26 cellular contexts compared by ENCODE assay signal in genomic region chr2:102399499-102400141, GRCh38. TPM values are rescaled to one million over a fixed set of nuclear protein-coding genes. Genes with fewer than 3 reads are reported as not detected.
DNase-seq lines count a peak whose midpoint lies in the region; ATAC-seq, FAIRE-seq and TF ChIP-seq lines count a peak whose summit lies in the region.
"Had no signal": no experiment of that assay in that cellular context is flagged by ENCODE, and none has a peak within 500 bp of the region (broad histone marks: within the 10 kb centered on the region; RNA-seq: fewer than 3 reads in every experiment).

No MANE protein-coding gene starts in this region.

- H3K27ac ChIP-seq in K562 (ENCODE audit: extremely low read depth, low read depth, low read length), result no peak overlapping the region
- H3K27ac ChIP-seq: A549; BLaER1 treated with 17β-estradiol and CSF1 and Interleukin-3, amounts not matched to agents 10 nM and 100 nM; KMS-11 had no signal

- POLR2A ChIA-PET in activated naive CD8-positive, alpha-beta T cell treated with anti-CD3 and anti-CD28 coated beads, Interleukin-2, amount 10 ng/mL, durations not matched to agents 7 days and 5 days (lab: Charles Lee), result no interaction called here
- POLR2A ChIA-PET in K562 (lab: Yijun Ruan, JAX), result interaction anchor here (0.7 to 1.6 kb wide), 2 partner anchors 11 to 17 kb away, joined by 3 to 4 read pairs; no protein-coding TSS in a partner anchor

- intact Hi-C loops in K562 (cut with micrococcal nuclease), result no loop called here
- intact Hi-C loops in natural killer cell (cut with micrococcal nuclease), result no loop called here

- no peak for TF ChIP-seq EP300 in K562 (IDR thresholded peaks at IDR 0.05; ENCODE audit: low read length)

- H3K36me3 ChIP-seq in K562 (ENCODE audit: control insufficient read depth, insufficient read depth, low read length) (no peaks in the 10 kb centered on the region), HAP-1 (replicated peaks) (no peaks in the 10 kb centered on the region)
- H3K36me3 ChIP-seq: BLaER1 treated with 17β-estradiol and CSF1 and Interleukin-3, amounts not matched to agents 10 nM and 100 nM had no signal

- in situ Hi-C loops in K562 (cut with MboI) (no loop called here), HAP-1 (cut with MboI; ENCODE audit: low sequenced_read_pairs) (no loop called here)

- no peak for DNase-seq in activated naive CD8-positive, alpha-beta T cell treated with anti-CD3 and anti-CD28 coated beads, Interleukin-2, amount 10 ng/mL, durations not matched to agents 7 days and 5 days
- no peak for DNase-seq in activated naive CD8-positive, alpha-beta T cell treated with anti-CD3 and anti-CD28 coated beads for 36 hours
- no peak for DNase-seq in K562 (ENCODE audit: extremely low read depth in 1 of 4, low spot score in 3 of 4)
- no peak for DNase-seq in natural killer cell
- DNase-seq in GM19240 (ENCODE audit: insufficient read length, low spot score), result no peak
- no peak for DNase-seq in effector CD8-positive, alpha-beta T cell (lab: John Stamatoyannopoulos, UW)
- DNase-seq in HAP-1 (ENCODE audit: low spot score in 2 of 2), result no peak
- no peak for DNase-seq in D721Med (ENCODE audit: insufficient read length, low spot score)
- DNase-seq: DND-41, HFFc6, NCI-H1048, NCI-H1436 treated with DMSO at 0.1 percent for 48 hours, NCI-H2081, NCI-H510A, NCI-H82, RPMI8226, SIG-M5 had no signal

- CTCF ChIA-PET in K562 (lab: Yijun Ruan, JAX; ENCODE audit: low intra/inter-chr PET ratio), result interaction anchor here (0.6 kb wide), 1 partner anchor 17 kb away, joined by 3 read pairs; no protein-coding TSS in a partner anchor

- ATAC-seq in activated naive CD8-positive, alpha-beta T cell treated with anti-CD3 and anti-CD28 coated beads, Interleukin-2, amount 10 ng/mL, durations not matched to agents 7 days and 5 days (ENCODE audit: low read depth), result peak; percentile 58
- ATAC-seq in K562 (peak; percentile 31; the same call in 2 of the 3 replicates), natural killer cell (peak; percentile 77 to 87 (median 81))
- ATAC-seq: A549, HepG2 had no signal

- TF ChIP-seq RAD21 in K562 (CRISPR knock-in tag; conservative IDR thresholded peaks at IDR 0.05 in 1 of 2, IDR thresholded peaks at IDR 0.05 in 1 of 2), result no peak

- FAIRE-seq in K562 (lab: Jason Lieb, UNC) (no peak), D721Med (lab: Jason Lieb, UNC) (no peak)
- FAIRE-seq: A549, G401.6, GM12891, GM18507, HepG2 had no signal

- peaks cover 38% of the 10 kb centered on the region for H3K36me3 Mint-ChIP-seq in activated naive CD8-positive, alpha-beta T cell treated with anti-CD3 and anti-CD28 coated beads, Interleukin-2, amount 10 ng/mL, durations not matched to agents 7 days and 5 days
- peaks cover 2% of the 10 kb centered on the region for H3K36me3 Mint-ChIP-seq in activated naive CD8-positive, alpha-beta T cell treated with anti-CD3 and anti-CD28 coated beads for 36 hours
- H3K36me3 Mint-ChIP-seq in natural killer cell, result no peaks in the 10 kb centered on the region

- no peak for TF ChIP-seq POLR2A in K562 (conservative IDR thresholded peaks at IDR 0.05)

- WGBS in K562 (ENCODE audit: insufficient coverage, low coverage, missing lambda C conversion rate), result 40% methylated on average over 7 of the region's 7 CpGs

- H3K4me1 Mint-ChIP-seq in activated naive CD8-positive, alpha-beta T cell treated with anti-CD3 and anti-CD28 coated beads, Interleukin-2, amount 10 ng/mL, durations not matched to agents 7 days and 5 days, result peaks cover 27% of the 10 kb centered on the region
- H3K4me1 Mint-ChIP-seq in activated naive CD8-positive, alpha-beta T cell treated with anti-CD3 and anti-CD28 coated beads for 36 hours, result peaks cover 9% of the 10 kb centered on the region
- H3K4me1 Mint-ChIP-seq in natural killer cell, result peaks cover 32 to 41% of the 10 kb centered on the region in 2 donors

- H3K4me3 ChIP-seq in K562 (no peak overlapping the region), HAP-1 (no peak overlapping the region)
- H3K4me3 ChIP-seq: A549; BLaER1 treated with 17β-estradiol and CSF1 and Interleukin-3, amounts not matched to agents 10 nM and 100 nM had no signal

- H3K27me3 ChIP-seq in K562 (ENCODE audit: control insufficient read depth in 2 of 2, insufficient read depth in 2 of 2, low read length in 2 of 2) (no peaks in the 10 kb centered on the region), HAP-1 (ENCODE audit: low read depth) (no peaks in the 10 kb centered on the region)
- H3K27me3 ChIP-seq: BLaER1 treated with 17β-estradiol and CSF1 and Interleukin-3, amounts not matched to agents 10 nM and 100 nM had no signal

- BruUV-seq in K562 (replicated peaks; lab: Mats Ljungman, UMichigan), result no TSS peak

- no peaks in the 10 kb centered on the region for H3K9me1 ChIP-seq in K562 (ENCODE audit: control insufficient read depth, insufficient read depth, low read length)

- H3K4me1 ChIP-seq in K562 (replicated peaks in 1 of 2; ENCODE audit: control insufficient read depth in 2 of 2, insufficient read depth in 2 of 2, low read length in 2 of 2) (no peaks in the 10 kb centered on the region; a peak in 1 of 5 replicates), HAP-1 (no peaks in the 10 kb centered on the region)
- H3K4me1 ChIP-seq: A549; BLaER1 treated with 17β-estradiol and CSF1 and Interleukin-3, amounts not matched to agents 10 nM and 100 nM had no signal

- H3K9ac ChIP-seq in K562 (ENCODE audit: insufficient read depth in 1 of 2, low read depth in 2 of 2, low read length in 2 of 2), result no peak overlapping the region
- H3K9ac ChIP-seq: BLaER1 treated with 17β-estradiol and CSF1 and Interleukin-3, amounts not matched to agents 10 nM and 100 nM; KMS-11 had no signal

- H3K9me3 ChIP-seq in K562 (replicated peaks; ENCODE audit: control insufficient read depth, insufficient read depth, low read depth, low read length) (no peaks in the 10 kb centered on the region), HAP-1 (no peaks in the 10 kb centered on the region)
- H3K9me3 ChIP-seq: A549; BLaER1 treated with 17β-estradiol and CSF1 and Interleukin-3, amounts not matched to agents 10 nM and 100 nM had no signal

- no peak overlapping the region for H3K27ac Mint-ChIP-seq in activated naive CD8-positive, alpha-beta T cell treated with anti-CD3 and anti-CD28 coated beads, Interleukin-2, amount 10 ng/mL, durations not matched to agents 7 days and 5 days
- H3K27ac Mint-ChIP-seq in activated naive CD8-positive, alpha-beta T cell treated with anti-CD3 and anti-CD28 coated beads for 36 hours, result no peak overlapping the region
- peak overlapping the region; percentile 69 to 78 for H3K27ac Mint-ChIP-seq in natural killer cell
- H3K27ac Mint-ChIP-seq: HFFc6 had no signal

- H4K20me1 ChIP-seq in K562 (replicated peaks; ENCODE audit: control insufficient read depth, insufficient read depth, low read length), result no peaks in the 10 kb centered on the region
- H4K20me1 ChIP-seq: BLaER1 treated with 17β-estradiol and CSF1 and Interleukin-3, amounts not matched to agents 10 nM and 100 nM had no signal

- no peak for TF ChIP-seq CTCF in K562 (IDR thresholded peaks at IDR 0.05 in 2 of 3, conservative IDR thresholded peaks at IDR 0.05 in 1 of 3; ENCODE audit: insufficient read depth in 2 of 3, low read depth in 1 of 3, low read length in 3 of 3)
- no peak for TF ChIP-seq CTCF in natural killer cell (IDR thresholded peaks at IDR 0.05)
- no peak for TF ChIP-seq CTCF in D721Med (IDR thresholded peaks at IDR 0.05; ENCODE audit: insufficient read depth, missing control alignments)

- no peaks in the 10 kb centered on the region for H3K79me2 ChIP-seq in K562 (ENCODE audit: control insufficient read depth, insufficient read depth, low read length)

- no peak overlapping the region for H3K4me2 ChIP-seq in K562 (ENCODE audit: insufficient read depth, low read length)
- H3K4me2 ChIP-seq: A549; BLaER1 treated with 17β-estradiol and CSF1 and Interleukin-3, amounts not matched to agents 10 nM and 100 nM; KMS-11 had no signal

- peaks cover 1% of the 10 kb centered on the region for H3K9me3 Mint-ChIP-seq in activated naive CD8-positive, alpha-beta T cell treated with anti-CD3 and anti-CD28 coated beads, Interleukin-2, amount 10 ng/mL, durations not matched to agents 7 days and 5 days
- H3K9me3 Mint-ChIP-seq in activated naive CD8-positive, alpha-beta T cell treated with anti-CD3 and anti-CD28 coated beads for 36 hours, result no peaks in the 10 kb centered on the region
- H3K9me3 Mint-ChIP-seq in natural killer cell, result no peaks in the 10 kb centered on the region
- H3K9me3 Mint-ChIP-seq: HFFc6 had no signal

- H3K4me3 Mint-ChIP-seq in activated naive CD8-positive, alpha-beta T cell treated with anti-CD3 and anti-CD28 coated beads, Interleukin-2, amount 10 ng/mL, durations not matched to agents 7 days and 5 days, result no peak overlapping the region
- no peak overlapping the region for H3K4me3 Mint-ChIP-seq in activated naive CD8-positive, alpha-beta T cell treated with anti-CD3 and anti-CD28 coated beads for 36 hours
- peak overlapping the region; percentile 35 for H3K4me3 Mint-ChIP-seq in natural killer cell
- H3K4me3 Mint-ChIP-seq: HFFc6 had no signal

- no peak overlapping the region for H2AFZ ChIP-seq in K562 (ENCODE audit: low read depth, low read length)

- H3K27me3 Mint-ChIP-seq in activated naive CD8-positive, alpha-beta T cell treated with anti-CD3 and anti-CD28 coated beads, Interleukin-2, amount 10 ng/mL, durations not matched to agents 7 days and 5 days, result no peaks in the 10 kb centered on the region
- H3K27me3 Mint-ChIP-seq in activated naive CD8-positive, alpha-beta T cell treated with anti-CD3 and anti-CD28 coated beads for 36 hours, result no peaks in the 10 kb centered on the region
- no peaks in the 10 kb centered on the region for H3K27me3 Mint-ChIP-seq in natural killer cell (ENCODE audit: low read depth in 2 of 2)

RNA-seq across cellular contexts. Expression of gene IL18RAP, which starts 23.3 kb away (rescaled TPM):
- total RNA-seq in activated naive CD8-positive, alpha-beta T cell treated with anti-CD3 and anti-CD28 coated beads, Interleukin-2, amount 10 ng/mL, durations not matched to agents 7 days and 5 days, result 10 to 100 TPM; 16.7 to 16.8 TPM
- 1 to 10 TPM; 5.3 to 5.5 TPM for total RNA-seq in activated naive CD8-positive, alpha-beta T cell treated with anti-CD3 and anti-CD28 coated beads for 36 hours
- 1.9 and 2.4 TPM in 2 replicates for total RNA-seq in K562 (2011; cell fraction: chromatin; rRNA removed; ENCODE audit: low replicate concordance)
- total RNA-seq in K562 (2011; cell fraction: nucleolus; rRNA removed), result 0.50 and 0.92 TPM in 2 replicates
- 0.46 and 1.3 TPM in 2 replicates for total RNA-seq in K562 (2011; cell fraction: nucleoplasm; rRNA removed)
- total RNA-seq in K562 (2014; rRNA removed) (4.9 and 5.2 TPM in 2 replicates), K562 (2014; rRNA removed; fragmentation: Illumina TruSeq; extraction: Trizol) (6.5 and 7.8 TPM in 2 replicates), K562 (2015; rRNA removed; fragmentation: Illumina TruSeq; extraction: Trizol) (18.6 and 20.5 TPM in 2 replicates), K562 (2021) (4.4 and 5.2 TPM in 2 replicates), natural killer cell (100 to 1,000 TPM; 136 to 309 (median 203) TPM)
- polyA plus RNA-seq in K562 (2011; rRNA removed) (0.54 and 1.1 TPM in 2 replicates), K562 (2014; fragmentation: Illumina TruSeq; extraction: Trizol) (7.5 and 9.1 TPM in 2 replicates), K562 (2014; fragmentation: Nextera tagmentation; extraction: Ambion mirVana) (1 to 10 TPM; 4.9 to 8.3 TPM), K562 (2014; rRNA removed) (5.8 and 7.0 TPM in 2 replicates)
- polyA plus RNA-seq in K562 (2011; cell fraction: cytosol; rRNA removed), result 0.18 and 0.24 TPM in 2 replicates
- polyA plus RNA-seq in K562 (2011; cell fraction: nucleus; rRNA removed), result 1.3 and 1.8 TPM in 2 replicates
- 7.8 and 15.0 TPM in 2 replicates for polyA plus RNA-seq in K562 (2012)
- polyA minus RNA-seq in K562 (2011; rRNA and poly(A)+ RNA removed), result 0.75 and 1.0 TPM in 2 replicates
- not detected in 2 replicates for polyA minus RNA-seq in K562 (2011; cell fraction: cytosol; rRNA and poly(A)+ RNA removed)
- 1.8 and 1.9 TPM in 2 replicates for polyA minus RNA-seq in K562 (2011; cell fraction: nucleus; rRNA and poly(A)+ RNA removed)
- total RNA-seq: HepG2, HFFc6, MCF 10A, OCI-LY7 had no signal

RNA-seq across cellular contexts. Expression of gene IL18R1, which starts 44.0 kb away (rescaled TPM):
- 10 to 100 TPM; 37.3 to 40.3 TPM for total RNA-seq in activated naive CD8-positive, alpha-beta T cell treated with anti-CD3 and anti-CD28 coated beads, Interleukin-2, amount 10 ng/mL, durations not matched to agents 7 days and 5 days
- total RNA-seq in activated naive CD8-positive, alpha-beta T cell treated with anti-CD3 and anti-CD28 coated beads for 36 hours, result 10 to 100 TPM; 20.6 to 21.8 TPM
- 1.0 and 3.2 TPM in 2 replicates for total RNA-seq in K562 (2011; cell fraction: chromatin; rRNA removed; ENCODE audit: low replicate concordance)
- 0.39 and 0.83 TPM in 2 replicates for total RNA-seq in K562 (2011; cell fraction: nucleolus; rRNA removed)
- total RNA-seq in K562 (2011; cell fraction: nucleoplasm; rRNA removed), result 0.73 and 1.4 TPM in 2 replicates
- total RNA-seq in K562 (2014; rRNA removed), result 1.6 and 3.3 TPM in 2 replicates
- 4.8 TPM in 2 replicates for total RNA-seq in K562 (2014; rRNA removed; fragmentation: Illumina TruSeq; extraction: Trizol)
- total RNA-seq in K562 (2015; rRNA removed; fragmentation: Illumina TruSeq; extraction: Trizol), result 8.8 and 10.0 TPM in 2 replicates
- 2.5 and 4.5 TPM in 2 replicates for total RNA-seq in K562 (2021)
- 1.1 and 1.9 TPM in 2 replicates for polyA plus RNA-seq in K562 (2011; rRNA removed)
- polyA plus RNA-seq in K562 (2011; cell fraction: cytosol; rRNA removed), result 0.16 and 0.60 TPM in 2 replicates
- polyA plus RNA-seq in K562 (2011; cell fraction: nucleus; rRNA removed), result 1.2 and 2.1 TPM in 2 replicates
- 3.5 and 8.5 TPM in 2 replicates for polyA plus RNA-seq in K562 (2012)
- 2.8 and 3.5 TPM in 2 replicates for polyA plus RNA-seq in K562 (2014; fragmentation: Illumina TruSeq; extraction: Trizol)
- polyA plus RNA-seq in K562 (2014; fragmentation: Nextera tagmentation; extraction: Ambion mirVana), result under 1 TPM; 0.55 to 0.81 TPM
- polyA plus RNA-seq in K562 (2014; rRNA removed), result 2.9 and 3.7 TPM in 2 replicates
- 1.5 TPM in 2 replicates for polyA minus RNA-seq in K562 (2011; rRNA and poly(A)+ RNA removed)
- polyA minus RNA-seq in K562 (2011; cell fraction: cytosol; rRNA and poly(A)+ RNA removed), result 0.19 TPM in 1 of 2 replicates, not detected in the other
- 1.5 and 2.2 TPM in 2 replicates for polyA minus RNA-seq in K562 (2011; cell fraction: nucleus; rRNA and poly(A)+ RNA removed)
- 10 to 100 TPM; 42.9 to 58.8 (median 46.7) TPM for total RNA-seq in natural killer cell
- total RNA-seq: HFFc6, OCI-LY7 had no signal

Comparison
In these comparisons a context has a peak if more than half of its experiments do, and no peak if none do; other contexts are left out.
1. ATAC-seq: peak in every context shown above with its lines; median percentile 81 in natural killer cell; 58 in activated naive CD8-positive, alpha-beta T cell treated with anti-CD3 and anti-CD28 coated beads, Interleukin-2, amount 10 ng/mL, durations not matched to agents 7 days and 5 days; 31 in K562.
2. H3K27ac Mint-ChIP-seq: peak in natural killer cell (2 of 2); none in activated naive CD8-positive, alpha-beta T cell treated with anti-CD3 and anti-CD28 coated beads, Interleukin-2, amount 10 ng/mL, durations not matched to agents 7 days and 5 days (single experiment) and activated naive CD8-positive, alpha-beta T cell treated with anti-CD3 and anti-CD28 coated beads for 36 hours (single experiment).
3. RNA of gene IL18RAP, which starts 23.3 kb away (total RNA-seq): 136 to 309 TPM in natural killer cell; 16.7 to 16.8 TPM in activated naive CD8-positive, alpha-beta T cell treated with anti-CD3 and anti-CD28 coated beads, Interleukin-2, amount 10 ng/mL, durations not matched to agents 7 days and 5 days, 0.46 to 20.5 TPM in K562 and 5.3 to 5.5 TPM in activated naive CD8-positive, alpha-beta T cell treated with anti-CD3 and anti-CD28 coated beads for 36 hours; every median in the first group is over 4 times any median in the second.